In the genomic region with DNA sequence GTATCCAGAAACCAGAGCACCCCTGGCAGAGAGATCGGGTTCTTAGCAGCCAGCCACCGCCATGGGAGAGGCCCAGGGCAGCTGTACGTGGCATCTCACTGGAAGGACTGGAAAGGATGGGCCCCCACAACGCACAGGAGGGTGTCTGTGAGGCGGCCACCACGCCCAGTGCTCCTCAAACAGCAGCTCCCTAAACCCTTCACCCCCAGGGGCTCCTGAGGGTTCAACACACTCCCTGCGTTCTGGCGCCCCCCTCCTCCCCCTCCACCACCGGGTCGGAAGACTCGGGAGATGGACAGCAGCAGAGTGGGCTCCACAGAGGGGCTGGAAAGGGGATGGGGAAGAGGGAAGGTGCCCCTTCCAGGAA, we compare ENCODE assay signal across 9 cellular contexts. TPM values are rescaled to one million over a fixed set of nuclear protein-coding genes. Genes with fewer than 3 reads are reported as not detected.
DNase-seq lines count a peak whose midpoint lies in the region; ATAC-seq, FAIRE-seq and TF ChIP-seq lines count a peak whose summit lies in the region.
"Had no signal": no experiment of that assay in that cellular context is flagged by ENCODE, and none has a peak within 500 bp of the region (broad histone marks: within the 10 kb centered on the region; RNA-seq: fewer than 3 reads in every experiment).

No MANE protein-coding gene starts in this region.

- H3K27me3 ChIP-seq in Panc1 (ENCODE audit: control insufficient read depth, insufficient read depth, low read length) (no peaks in the 10 kb centered on the region), endothelial cell of umbilical vein (ENCODE audit: control insufficient read depth in 2 of 2, insufficient read depth in 2 of 2, low read length in 2 of 2) (no peaks in the 10 kb centered on the region), sigmoid colon (peaks cover 17 to 74% (median 46%) of the 10 kb centered on the region in 3 donors)

- peak overlapping the region; percentile 67 for H3K9ac ChIP-seq in endothelial cell of umbilical vein (replicated peaks; ENCODE audit: extremely low read depth, insufficient read depth, low read length)

- peaks cover 22% of the 10 kb centered on the region for H3K79me2 ChIP-seq in endothelial cell of umbilical vein (ENCODE audit: control insufficient read depth, insufficient read depth, low read length)

- in situ Hi-C loops in Panc1 (cut with HindIII; ENCODE audit: low pct_unique_long_range_greater_than_20kb, low sequenced_read_pairs) = no loop called here

- intact Hi-C loops in Panc1 (cut with micrococcal nuclease; ENCODE audit: unreplicated experiment) (no loop called here), endothelial cell of umbilical vein (cut with micrococcal nuclease) (no loop called here), sigmoid colon (cut with DNase I) (no loop called here)

- ATAC-seq in Panc1 = no peak
- no peak for ATAC-seq in HG02588 (IDR thresholded peaks at IDR 0.05; ENCODE audit: unreplicated experiment)
- ATAC-seq in HG02852 (IDR thresholded peaks at IDR 0.05; ENCODE audit: unreplicated experiment) = no peak

- no peak for DNase-seq in GM12865 (ENCODE audit: low read depth)
- no peak for DNase-seq in Panc1 (ENCODE audit: low read depth, low spot score)
- no peak for DNase-seq in endothelial cell of umbilical vein (ENCODE audit: low read depth, low spot score)
- DNase-seq in sigmoid colon = no peak
- no peak for DNase-seq in NAMALWA (ENCODE audit: low spot score)
- DNase-seq in dedifferentiated amniotic fluid mesenchymal stem cell (ENCODE audit: extremely low spot score) = no peak
- DNase-seq: NCI-H1048 had no signal

- POLR2A ChIA-PET in Panc1 (lab: Charles Lee) (no interaction called here), endothelial cell of umbilical vein (lab: Charles Lee) (interaction anchor here (1.3 kb wide), 1 partner anchor 12 kb away, joined by 3 read pairs; no protein-coding TSS in a partner anchor)

- FAIRE-seq in endothelial cell of umbilical vein (lab: Jason Lieb, UNC) = no peak

- H3K27ac ChIP-seq in Panc1 (ENCODE audit: low read length) (peak overlapping the region; percentile 86), endothelial cell of umbilical vein (ENCODE audit: insufficient read depth, low read depth, low read length) (peak overlapping the region; percentile 22), sigmoid colon (peak overlapping the region in 2 of 4 donors; percentile 39 to 52)

- CTCF ChIA-PET in Panc1 (lab: Charles Lee) = interaction anchor here (0.6 kb wide), 1 partner anchor 13 kb away, joined by 5 read pairs; no protein-coding TSS in a partner anchor
- CTCF ChIA-PET in endothelial cell of umbilical vein (lab: Charles Lee) = interaction anchor here (0.6 to 4.9 kb wide), 6 partner anchors 9 to 81 kb away, joined by 3 to 41 read pairs (median 6); partner anchors contain the start of genes HDAC10 and MAPK11

- no peaks in the 10 kb centered on the region; the same call in 1 of the 2 replicates for H3K36me3 ChIP-seq in Panc1 (ENCODE audit: control insufficient read depth, insufficient read depth, low read length)
- peaks cover 0 to 24% of the 10 kb centered on the region in 2 experiments for H3K36me3 ChIP-seq in endothelial cell of umbilical vein (ENCODE audit: control insufficient read depth in 2 of 2, extremely low read depth in 1 of 2, insufficient read depth in 2 of 2, low read length in 2 of 2)
- H3K36me3 ChIP-seq in sigmoid colon = no peaks in the 10 kb centered on the region

- no peaks in the 10 kb centered on the region for H3K9me3 ChIP-seq in Panc1 (ENCODE audit: control insufficient read depth, insufficient read depth, low read depth, low read length)
- H3K9me3 ChIP-seq in endothelial cell of umbilical vein (replicated peaks; ENCODE audit: control insufficient read depth, insufficient read depth, low read length) = no peaks in the 10 kb centered on the region
- no peaks in the 10 kb centered on the region for H3K9me3 ChIP-seq in sigmoid colon

- TF ChIP-seq CTCF in GM12865 (IDR thresholded peaks at IDR 0.05; ENCODE audit: insufficient read depth, low read depth, low read length, missing control alignments) = no peak
- no peak for TF ChIP-seq CTCF in Panc1 (IDR thresholded peaks at IDR 0.05)
- no peak for TF ChIP-seq CTCF in endothelial cell of umbilical vein (IDR thresholded peaks at IDR 0.05; ENCODE audit: extremely low read depth in 1 of 2, insufficient read depth in 1 of 2, low read depth in 1 of 2, low read length in 2 of 2)
- TF ChIP-seq CTCF in sigmoid colon (IDR thresholded peaks at IDR 0.05) = no peak

- dilution Hi-C loops in endothelial cell of umbilical vein (cut with MboI; ENCODE audit: extremely low pct_ligation_motif_present, low sequenced_read_pairs) = no loop called here

- no peaks in the 10 kb centered on the region for H4K20me1 ChIP-seq in endothelial cell of umbilical vein (replicated peaks; ENCODE audit: control insufficient read depth, extremely low read depth, insufficient read depth, low read length)

- no peak for TF ChIP-seq POLR2A in endothelial cell of umbilical vein (IDR thresholded peaks at IDR 0.05; ENCODE audit: low read depth, low read length)
- no peak for TF ChIP-seq POLR2A in sigmoid colon (IDR thresholded peaks at IDR 0.05)

- H3K9me1 ChIP-seq in endothelial cell of umbilical vein (replicated peaks; ENCODE audit: control insufficient read depth, extremely low read depth, insufficient read depth, low read length) = no peaks in the 10 kb centered on the region

- peak overlapping the region; percentile 85 for H3K4me2 ChIP-seq in endothelial cell of umbilical vein (ENCODE audit: insufficient read depth, low read length)

- peak overlapping the region; percentile 76 for H2AFZ ChIP-seq in endothelial cell of umbilical vein (ENCODE audit: low read depth, low read length)

- H3K4me3 ChIP-seq in GM12865 (ENCODE audit: low read depth, low read length) (peak overlapping the region; percentile 80), Panc1 (ENCODE audit: low read depth in 2 of 2, low read length in 2 of 2) (peak overlapping the region; percentile 60 to 70), endothelial cell of umbilical vein (replicated peaks in 1 of 3; ENCODE audit: insufficient read depth in 1 of 3, low read depth in 1 of 3, low read length in 3 of 3) (peak overlapping the region; percentile 23 to 69 (median 49)), sigmoid colon (peak overlapping the region in 3 of 4 donors; percentile 38 to 53 (median 50))

- no peak for TF ChIP-seq EP300 in sigmoid colon (IDR thresholded peaks at IDR 0.05)

- BruUV-seq in Panc1 (replicated peaks; lab: Mats Ljungman, UMichigan) (no TSS peak), endothelial cell of umbilical vein (replicated peaks; lab: Mats Ljungman, UMichigan) (no TSS peak)

- peaks cover 33% of the 10 kb centered on the region for H3K4me1 ChIP-seq in Panc1 (ENCODE audit: control insufficient read depth, insufficient read depth, low read length)
- H3K4me1 ChIP-seq in endothelial cell of umbilical vein (ENCODE audit: control insufficient read depth, extremely low read depth, insufficient read depth, low read length) = peaks cover 11% of the 10 kb centered on the region
- peaks cover 0 to 20% (median 18%) of the 10 kb centered on the region in 4 donors for H3K4me1 ChIP-seq in sigmoid colon

- 11 to 31% methylated on average over 11 of the region's 11 CpGs for WGBS in sigmoid colon, 2 donors

RNA-seq across cellular contexts. Expression of gene MAPK12, which starts 1.1 kb away (rescaled TPM):
- total RNA-seq in Panc1 (2021; ENCODE audit: unreplicated experiment) (74.6 TPM), endothelial cell of umbilical vein (67.9 and 72.3 TPM in 2 replicates), sigmoid colon (1 to 10 TPM; 2.5 to 10.0 (median 6.7) TPM)
- 81.1 TPM for polyA plus RNA-seq in Panc1 (2012; ENCODE audit: insufficient read length)
- polyA plus RNA-seq in endothelial cell of umbilical vein (86.8 and 90.2 TPM in 2 replicates), sigmoid colon (1 to 10 TPM in 2 of 3 donors, under 1 TPM in 1; 0.60 to 6.0 (median 2.1) TPM)
- 50.3 and 67.5 TPM in 2 replicates for polyA plus RNA-seq in endothelial cell of umbilical vein (2011; cell fraction: cytosol; rRNA removed)
- polyA plus RNA-seq in endothelial cell of umbilical vein (2011; cell fraction: nucleus; rRNA removed) = 241 and 284 TPM in 2 replicates
- polyA plus RNA-seq in endothelial cell of umbilical vein (2012) = 46.0 and 62.2 TPM in 2 replicates
- 51.9 and 76.1 TPM in 2 replicates for polyA minus RNA-seq in endothelial cell of umbilical vein
- 9.8 TPM for polyA minus RNA-seq in endothelial cell of umbilical vein (2011; cell fraction: cytosol; rRNA and poly(A)+ RNA removed)
- polyA minus RNA-seq in endothelial cell of umbilical vein (2011; cell fraction: nucleus; rRNA and poly(A)+ RNA removed) = 48.7 and 88.7 TPM in 2 replicates

RNA-seq across cellular contexts. Expression of gene HDAC10, which starts 9.4 kb away (rescaled TPM):
- total RNA-seq in Panc1 (2021; ENCODE audit: unreplicated experiment) = 71.3 TPM
- 74.6 TPM for polyA plus RNA-seq in Panc1 (2012; ENCODE audit: insufficient read length)
- 42.4 and 47.0 TPM in 2 replicates for total RNA-seq in endothelial cell of umbilical vein
- polyA plus RNA-seq in endothelial cell of umbilical vein = 32.6 and 38.3 TPM in 2 replicates
- 5.5 and 8.8 TPM in 2 replicates for polyA plus RNA-seq in endothelial cell of umbilical vein (2011; cell fraction: cytosol; rRNA removed)
- polyA plus RNA-seq in endothelial cell of umbilical vein (2011; cell fraction: nucleus; rRNA removed) = 193 and 224 TPM in 2 replicates
- 22.9 and 34.1 TPM in 2 replicates for polyA plus RNA-seq in endothelial cell of umbilical vein (2012)
- polyA minus RNA-seq in endothelial cell of umbilical vein = 15.7 and 19.6 TPM in 2 replicates
- polyA minus RNA-seq in endothelial cell of umbilical vein (2011; cell fraction: cytosol; rRNA and poly(A)+ RNA removed) = 5.1 TPM
- 30.4 and 61.3 TPM in 2 replicates for polyA minus RNA-seq in endothelial cell of umbilical vein (2011; cell fraction: nucleus; rRNA and poly(A)+ RNA removed)
- 10 to 100 TPM in 3 of 4 donors, 1 to 10 TPM in 1; 7.2 to 47.4 (median 14.9) TPM for total RNA-seq in sigmoid colon
- polyA plus RNA-seq in sigmoid colon = 10 to 100 TPM in 2 of 3 donors, 1 to 10 TPM in 1; 8.8 to 45.9 (median 12.0) TPM

RNA-seq across cellular contexts. Expression of gene MAPK11, which starts 9.8 kb away (rescaled TPM):
- 77.7 TPM for total RNA-seq in Panc1 (2021; ENCODE audit: unreplicated experiment)
- 105 TPM for polyA plus RNA-seq in Panc1 (2012; ENCODE audit: insufficient read length)
- total RNA-seq in endothelial cell of umbilical vein = 26.3 and 29.4 TPM in 2 replicates
- 22.8 and 30.2 TPM in 2 replicates for polyA plus RNA-seq in endothelial cell of umbilical vein
- polyA plus RNA-seq in endothelial cell of umbilical vein (2011; cell fraction: cytosol; rRNA removed) = 13.7 and 19.8 TPM in 2 replicates
- 47.9 and 63.7 TPM in 2 replicates for polyA plus RNA-seq in endothelial cell of umbilical vein (2011; cell fraction: nucleus; rRNA removed)
- 19.7 and 28.3 TPM in 2 replicates for polyA plus RNA-seq in endothelial cell of umbilical vein (2012)
- 17.9 and 22.1 TPM in 2 replicates for polyA minus RNA-seq in endothelial cell of umbilical vein
- 0.51 TPM for polyA minus RNA-seq in endothelial cell of umbilical vein (2011; cell fraction: cytosol; rRNA and poly(A)+ RNA removed)
- 11.3 and 17.4 TPM in 2 replicates for polyA minus RNA-seq in endothelial cell of umbilical vein (2011; cell fraction: nucleus; rRNA and poly(A)+ RNA removed)
- total RNA-seq in sigmoid colon = 1 to 10 TPM in 3 of 4 donors, under 1 TPM in 1; 0.82 to 6.6 (median 4.5) TPM
- 1 to 10 TPM in 2 of 3 donors, under 1 TPM in 1; 0.23 to 7.3 (median 1.2) TPM for polyA plus RNA-seq in sigmoid colon

RNA-seq across cellular contexts. Expression of gene TUBGCP6, which starts 15.6 kb away (rescaled TPM):
- 31.3 TPM for total RNA-seq in Panc1 (2021; ENCODE audit: unreplicated experiment)
- 31.3 TPM for polyA plus RNA-seq in Panc1 (2012; ENCODE audit: insufficient read length)
- 41.5 and 45.3 TPM in 2 replicates for total RNA-seq in endothelial cell of umbilical vein
- 33.1 and 42.7 TPM in 2 replicates for polyA plus RNA-seq in endothelial cell of umbilical vein
- polyA plus RNA-seq in endothelial cell of umbilical vein (2011; cell fraction: cytosol; rRNA removed) = 7.6 and 13.4 TPM in 2 replicates
- 261 and 282 TPM in 2 replicates for polyA plus RNA-seq in endothelial cell of umbilical vein (2011; cell fraction: nucleus; rRNA removed)
- 19.7 and 24.2 TPM in 2 replicates for polyA plus RNA-seq in endothelial cell of umbilical vein (2012)
- 23.3 and 25.1 TPM in 2 replicates for polyA minus RNA-seq in endothelial cell of umbilical vein
- 5.6 TPM for polyA minus RNA-seq in endothelial cell of umbilical vein (2011; cell fraction: cytosol; rRNA and poly(A)+ RNA removed)
- 38.8 and 57.6 TPM in 2 replicates for polyA minus RNA-seq in endothelial cell of umbilical vein (2011; cell fraction: nucleus; rRNA and poly(A)+ RNA removed)
- total RNA-seq in sigmoid colon = 10 to 100 TPM; 23.5 to 67.0 (median 28.2) TPM
- polyA plus RNA-seq in sigmoid colon = 10 to 100 TPM in 1 of 3 donors, 1 to 10 TPM in 2; 4.6 to 33.4 (median 4.8) TPM

RNA-seq across cellular contexts. Expression of gene PLXNB2, which starts 47.0 kb away (rescaled TPM):
- total RNA-seq in Panc1 (2021; ENCODE audit: unreplicated experiment) (227 TPM), endothelial cell of umbilical vein (134 and 139 TPM in 2 replicates), sigmoid colon (100 to 1,000 TPM in 1 of 4 donors, 10 to 100 TPM in 3; 60.4 to 150 (median 68.7) TPM)
- polyA plus RNA-seq in Panc1 (2012; ENCODE audit: insufficient read length) = 239 TPM
- polyA plus RNA-seq in endothelial cell of umbilical vein (82.3 and 113 TPM in 2 replicates), sigmoid colon (100 to 1,000 TPM in 1 of 3 donors, 10 to 100 TPM in 2; 18.6 to 142 (median 35.8) TPM)
- polyA plus RNA-seq in endothelial cell of umbilical vein (2011; cell fraction: cytosol; rRNA removed) = 57.8 and 72.6 TPM in 2 replicates
- polyA plus RNA-seq in endothelial cell of umbilical vein (2011; cell fraction: nucleus; rRNA removed) = 283 and 338 TPM in 2 replicates
- 73.1 and 80.0 TPM in 2 replicates for polyA plus RNA-seq in endothelial cell of umbilical vein (2012)
- polyA minus RNA-seq in endothelial cell of umbilical vein = 117 TPM in 2 replicates
- polyA minus RNA-seq in endothelial cell of umbilical vein (2011; cell fraction: cytosol; rRNA and poly(A)+ RNA removed) = 56.3 TPM
- polyA minus RNA-seq in endothelial cell of umbilical vein (2011; cell fraction: nucleus; rRNA and poly(A)+ RNA removed) = 65.3 and 136 TPM in 2 replicates
